ENCODE assay signal across 8 cellular contexts in the genomic region with DNA sequence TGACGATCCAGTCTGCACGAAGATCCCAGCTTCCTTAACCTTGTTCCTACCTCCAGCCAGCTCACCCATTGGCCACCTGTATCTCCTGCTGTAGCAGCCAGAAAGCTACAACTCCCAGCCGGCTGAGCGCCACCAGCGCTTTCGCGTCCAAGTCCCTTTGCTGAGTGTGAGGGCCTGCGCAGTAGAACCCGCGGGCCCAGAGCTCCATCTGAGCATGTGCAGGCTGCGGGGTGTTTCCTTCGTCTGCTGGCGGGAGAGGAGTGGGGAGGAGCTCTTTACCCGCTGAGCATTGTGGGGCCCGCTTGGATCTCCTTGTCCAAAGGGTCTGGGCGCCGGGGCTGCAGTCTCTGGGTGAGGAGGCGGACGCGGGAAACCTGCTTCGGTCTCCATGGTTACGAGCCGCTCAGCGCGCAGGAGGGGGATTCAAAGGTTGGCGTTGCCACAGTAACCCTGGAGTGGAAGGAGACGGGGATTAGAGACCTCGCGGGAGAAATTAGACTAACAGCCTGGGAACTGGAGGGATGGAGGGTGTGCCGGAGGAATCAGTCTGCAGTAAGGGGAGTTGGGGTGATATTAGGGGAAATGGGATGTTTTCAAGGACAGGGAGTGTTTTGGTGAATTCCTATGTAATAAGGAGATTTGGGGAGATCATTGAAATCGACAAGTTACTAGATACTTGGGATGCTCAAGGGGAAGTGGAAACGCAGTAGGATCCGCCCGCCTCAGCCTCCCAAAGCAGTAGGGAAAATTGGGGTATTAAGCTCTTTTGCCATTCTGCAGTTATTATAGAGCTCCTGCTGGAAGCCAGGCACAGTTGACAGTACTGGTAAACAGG. TPM values are rescaled to one million over a fixed set of nuclear protein-coding genes. Genes with fewer than 3 reads are reported as not detected.
DNase-seq lines count a peak whose midpoint lies in the region; ATAC-seq and TF ChIP-seq lines count a peak whose summit lies in the region.

No MANE protein-coding gene starts in this region.

- H3K4me1 ChIP-seq in upper lobe of left lung, result peaks cover 12 to 30% (median 21%) of the 10 kb centered on the region in 4 donors

- TF ChIP-seq POLR2A in upper lobe of left lung (IDR thresholded peaks at IDR 0.05), result peak in 2 of 4 donors; percentile 71 to 72

- peak overlapping the region; percentile 70 for H3K4me3 ChIP-seq in GM12875 (ENCODE audit: low read depth, low read length)
- peak overlapping the region; percentile 42 to 79 (median 73) for H3K4me3 ChIP-seq in upper lobe of left lung

- TF ChIP-seq CTCF in GM12875 (IDR thresholded peaks at IDR 0.05; ENCODE audit: borderline replicate concordance, insufficient read depth, low read depth, low read length) (no peak), upper lobe of left lung (IDR thresholded peaks at IDR 0.05) (peak in 1 of 6 experiments; percentile 7)

- TF ChIP-seq EP300 in upper lobe of left lung (IDR thresholded peaks at IDR 0.05), result no peak

- 0% methylated on average over 16 to 34 of the region's 34 CpGs for WGBS in upper lobe of left lung, 2 donors

- peak; percentile 100 for DNase-seq in NCI-H1436 (lab: John Stamatoyannopoulos, UW)
- DNase-seq in SW 1271 (lab: John Stamatoyannopoulos, UW), result peak; percentile 89 to 92
- peak; percentile 92 for DNase-seq in amniotic epithelial cell (ENCODE audit: low read depth)
- peak; percentile 95 for DNase-seq in left cardiac atrium
- DNase-seq in posterior cingulate gyrus, result peak; percentile 93 to 99 (median 96)
- DNase-seq in upper lobe of left lung, result peak; percentile 91 to 97

- no peaks in the 10 kb centered on the region for H3K27me3 ChIP-seq in upper lobe of left lung

- H3K27ac ChIP-seq in upper lobe of left lung, result peak overlapping the region; percentile 53 to 83 (median 68)

- no peaks in the 10 kb centered on the region for H3K9me3 ChIP-seq in upper lobe of left lung

- intact Hi-C loops in left cardiac atrium (cut with DNase I), result no loop called here
- intact Hi-C loops in posterior cingulate gyrus (cut with DNase I), result loop anchor here (1.0 to 10.0 kb wide), 2 partner anchors 34 to 51 kb away; a partner anchor contains a TSS

- H3K36me3 ChIP-seq in upper lobe of left lung, result no peaks in the 10 kb centered on the region

- ATAC-seq in HG02798 (IDR thresholded peaks at IDR 0.05; ENCODE audit: poor library complexity, unreplicated experiment) (peak; percentile 90), left cardiac atrium (peak; percentile 100), upper lobe of left lung (ENCODE audit: low FRiP score in 2 of 2) (peak; percentile 98 to 100)

RNA-seq across cellular contexts. Expression of a gene that starts 33.5 kb away (rescaled TPM):
- total RNA-seq in left cardiac atrium, result 1 to 10 TPM; 4.6 to 6.2 TPM
- total RNA-seq in upper lobe of left lung, result 10 to 100 TPM in 1 of 6 donors, 1 to 10 TPM in 5; 2.9 to 13.2 (median 8.0) TPM

RNA-seq across cellular contexts. Expression of a gene that starts 33.9 kb away (rescaled TPM):
- 1 to 10 TPM; 5.8 to 7.4 TPM for total RNA-seq in left cardiac atrium
- total RNA-seq in upper lobe of left lung, result 100 to 1,000 TPM in 1 of 6 donors, 10 to 100 TPM in 5; 11.4 to 113 (median 27.8) TPM

RNA-seq across cellular contexts. Expression of a gene that starts 51.7 kb away (rescaled TPM):
- total RNA-seq in left cardiac atrium, result 10 to 100 TPM; 33.5 to 37.4 TPM
- total RNA-seq in upper lobe of left lung, result 100 to 1,000 TPM in 1 of 6 donors, 10 to 100 TPM in 5; 35.1 to 138 (median 77.8) TPM

Comparison
In these comparisons a context has a peak if more than half of its experiments do, and no peak if none do; other contexts are left out.
1. Peak in every context shown above with its lines: DNase-seq, ATAC-seq, H3K4me3 ChIP-seq and H3K27ac ChIP-seq.